ENCODE assay signal across 22 cellular contexts in the genomic region with DNA sequence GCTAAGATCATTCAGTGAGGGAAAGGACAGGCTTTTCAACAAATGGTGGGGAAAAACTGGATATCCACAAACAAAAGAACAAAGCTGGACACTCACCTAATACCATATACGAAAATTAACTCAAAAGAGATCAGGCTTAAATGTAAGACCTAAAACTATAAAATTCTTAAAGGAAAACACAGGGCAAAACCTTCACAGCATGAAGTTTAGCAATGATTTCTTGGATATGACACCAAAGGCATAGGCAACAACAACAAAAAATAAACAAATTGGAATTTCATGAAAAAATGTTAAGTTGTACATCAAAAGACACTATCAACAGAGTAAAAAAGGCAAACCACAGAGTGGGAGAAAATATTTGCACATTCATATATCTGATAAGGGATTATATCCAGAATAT. TPM values are rescaled to one million over a fixed set of nuclear protein-coding genes. Genes with fewer than 3 reads are reported as not detected.
DNase-seq lines count a peak whose midpoint lies in the region; ATAC-seq, FAIRE-seq and TF ChIP-seq lines count a peak whose summit lies in the region.
"Had no signal": no experiment of that assay in that cellular context is flagged by ENCODE, and none has a peak within 500 bp of the region (broad histone marks: within the 10 kb centered on the region; RNA-seq: fewer than 3 reads in every experiment).

No MANE protein-coding gene starts in this region.

- H3K79me2 ChIP-seq in HepG2 (ENCODE audit: insufficient read depth, low read length) = peaks cover 21% of the 10 kb centered on the region

- H2AFZ ChIP-seq in HepG2 (ENCODE audit: low read length) = no peak overlapping the region
- H2AFZ ChIP-seq: GM23248 had no signal

- H4K20me1 ChIP-seq in HepG2 (ENCODE audit: insufficient read depth, low read length) = 0 out of 2 replicates have a peak, but pooled peaks cover 3% of the 10 kb centered on the region

- peaks cover 26% of the 10 kb centered on the region for H3K9me3 ChIP-seq in HepG2 (ENCODE audit: low read length)
- peaks cover 0 to 7% (median 2%) of the 10 kb centered on the region in 4 donors for H3K9me3 ChIP-seq in right lobe of liver
- H3K9me3 ChIP-seq in HEK293 (ENCODE audit: control insufficient read depth, insufficient read depth, low read depth, low read length) = no peaks in the 10 kb centered on the region; the same call in 1 of the 2 replicates
- H3K9me3 ChIP-seq in Panc1 (ENCODE audit: control insufficient read depth, insufficient read depth, low read depth, low read length) = peaks cover 12% of the 10 kb centered on the region; the same call in 1 of the 2 replicates

- H3K9me3 Mint-ChIP-seq in stimulated activated naive B cell treated with anti-CD40 and anti-IgM and Interleukin-4, amounts not matched to agents 10 μg/mL and 1 μg/mL and 100 μg/mL, for 72 hours = peaks cover 6 to 8% of the 10 kb centered on the region in 2 donors

- BruUV-seq in HepG2 (replicated peaks; lab: Mats Ljungman, UMichigan) (no TSS peak), Panc1 (replicated peaks; lab: Mats Ljungman, UMichigan) (TSS peak; percentile 20)

- H3K4me3 Mint-ChIP-seq in stimulated activated naive B cell treated with anti-CD40 and anti-IgM and Interleukin-4, amounts not matched to agents 10 μg/mL and 1 μg/mL and 100 μg/mL, for 72 hours = no peak overlapping the region
- H3K4me3 Mint-ChIP-seq: B cell; CD14-positive monocyte; CD4-positive, alpha-beta T cell; H9 had no signal

- no peak overlapping the region for H3K9ac ChIP-seq in HepG2 (ENCODE audit: insufficient read depth, low read depth, low read length)
- H3K9ac ChIP-seq: BLaER1 treated with 17β-estradiol and CSF1 and Interleukin-3, amounts not matched to agents 10 nM and 100 nM; GM23248 had no signal

- H3K4me3 ChIP-seq in HepG2 (replicated peaks in 1 of 3; ENCODE audit: insufficient read depth in 1 of 3, low read depth in 2 of 3, low read length in 3 of 3) = no peak overlapping the region
- H3K4me3 ChIP-seq in right lobe of liver = no peak overlapping the region
- H3K4me3 ChIP-seq in HEK293 (ENCODE audit: low read depth, low read length) = no peak overlapping the region
- H3K4me3 ChIP-seq in Panc1 (ENCODE audit: low read depth in 2 of 2, low read length in 2 of 2) = no peak overlapping the region
- H3K4me3 ChIP-seq: GM23248 had no signal

- H3K27ac Mint-ChIP-seq in stimulated activated naive B cell treated with anti-CD40 and anti-IgM and Interleukin-4, amounts not matched to agents 10 μg/mL and 1 μg/mL and 100 μg/mL, for 72 hours = peak overlapping the region; percentile 25
- H3K27ac Mint-ChIP-seq: B cell; CD14-positive monocyte; CD4-positive, alpha-beta T cell; H9 had no signal

- no peak for ATAC-seq in HepG2
- ATAC-seq in right lobe of liver = no peak
- no peak for ATAC-seq in Panc1
- ATAC-seq in stimulated activated naive B cell treated with anti-CD40 and anti-IgM and Interleukin-4, amounts not matched to agents 10 μg/mL and 1 μg/mL and 100 μg/mL, for 72 hours (replicated peaks) = no peak

- TF ChIP-seq EP300 in HepG2 (IDR thresholded peaks at IDR 0.05; ENCODE audit: low read depth in 2 of 2, low read length in 2 of 2) (no peak), HepG2 (CRISPR knock-in tag; IDR thresholded peaks at IDR 0.05; ENCODE audit: borderline replicate concordance) (no peak)

- peaks cover 9% of the 10 kb centered on the region for H3K4me1 ChIP-seq in HepG2 (ENCODE audit: insufficient read depth, low read length)
- H3K4me1 ChIP-seq in right lobe of liver = no peaks in the 10 kb centered on the region
- peaks cover 5% of the 10 kb centered on the region; the same call in 1 of the 2 replicates for H3K4me1 ChIP-seq in HEK293 (ENCODE audit: control insufficient read depth, insufficient read depth, low read length)
- H3K4me1 ChIP-seq in Panc1 (ENCODE audit: control insufficient read depth, insufficient read depth, low read length) = no peaks in the 10 kb centered on the region; the same call in 1 of the 2 replicates

- 100% methylated on average over 1 of the region's 1 CpG for WGBS in HepG2 (ENCODE audit: low lambda C conversion rate)
- WGBS in right lobe of liver (ENCODE audit: insufficient coverage, low coverage, low lambda C conversion rate, missing lambda C conversion rate) = 100% methylated on average over 1 of the region's 1 CpG

- POLR2A ChIA-PET in HepG2 (lab: Yijun Ruan, JAX) (no interaction called here), HEK293 (lab: Yijun Ruan, JAX) (no interaction called here), Panc1 (lab: Charles Lee) (no interaction called here)

- FAIRE-seq in HepG2 (lab: Jason Lieb, UNC) = no peak
- no peak for FAIRE-seq in H54 (lab: Jason Lieb, UNC)
- FAIRE-seq in urothelium cell line (lab: Jason Lieb, UNC) = no peak
- FAIRE-seq: A204.1, G401.6, H1 had no signal

- H3K27me3 ChIP-seq in HepG2 (ENCODE audit: control insufficient read depth in 1 of 2, insufficient read depth in 2 of 2, low read length in 2 of 2) (no peaks in the 10 kb centered on the region), right lobe of liver (no peaks in the 10 kb centered on the region), Panc1 (ENCODE audit: control insufficient read depth, insufficient read depth, low read length) (no peaks in the 10 kb centered on the region)
- H3K27me3 ChIP-seq: BLaER1 treated with 17β-estradiol and CSF1 and Interleukin-3, amounts not matched to agents 10 nM and 100 nM had no signal

- H3K36me3 ChIP-seq in HepG2 (replicated peaks in 1 of 2; ENCODE audit: control insufficient read depth in 1 of 2, insufficient read depth in 2 of 2, low read length in 2 of 2) (peaks cover 8 to 27% of the 10 kb centered on the region in 2 experiments; a peak in 3 of 5 replicates), right lobe of liver (peaks cover 0 to 6% (median 0%) of the 10 kb centered on the region in 4 donors), HEK293 (ENCODE audit: control insufficient read depth in 2 of 2, insufficient read depth in 1 of 2, low read length in 2 of 2) (peaks cover 12 to 25% of the 10 kb centered on the region in 2 experiments), Panc1 (ENCODE audit: control insufficient read depth, insufficient read depth, low read length) (no peaks in the 10 kb centered on the region)

- CTCF ChIA-PET in HepG2 (lab: Yijun Ruan, JAX; ENCODE audit: low intra/inter-chr PET ratio, low total read pairs) = no interaction called here
- CTCF ChIA-PET in HEK293 (lab: Yijun Ruan, JAX) = interaction anchor here (1.1 kb wide), 1 partner anchor 15 kb away, joined by 4 read pairs; no protein-coding TSS in a partner anchor
- CTCF ChIA-PET in Panc1 (lab: Charles Lee) = no interaction called here

- TF ChIP-seq CTCF in HepG2 (CRISPR knock-in tag; IDR thresholded peaks at IDR 0.05) = no peak
- no peak for TF ChIP-seq CTCF in right lobe of liver (IDR thresholded peaks at IDR 0.05)
- no peak for TF ChIP-seq CTCF in HEK293 (tag by site-specific recombination; IDR thresholded peaks at IDR 0.05)
- no peak for TF ChIP-seq CTCF in Panc1 (IDR thresholded peaks at IDR 0.05)

- H3K27ac ChIP-seq in HepG2 (ENCODE audit: extremely low read length, insufficient read depth, low read length) (no peak overlapping the region), right lobe of liver (no peak overlapping the region), HEK293 (ENCODE audit: extremely low read depth, low read depth, low read length) (no peak overlapping the region), Panc1 (ENCODE audit: low read length) (no peak overlapping the region)
- H3K27ac ChIP-seq: 22Rv1; BLaER1 treated with 17β-estradiol and CSF1 and Interleukin-3, amounts not matched to agents 10 nM and 100 nM; GM23248 had no signal

- peaks cover 31 to 34% of the 10 kb centered on the region in 2 donors for H3K36me3 Mint-ChIP-seq in stimulated activated naive B cell treated with anti-CD40 and anti-IgM and Interleukin-4, amounts not matched to agents 10 μg/mL and 1 μg/mL and 100 μg/mL, for 72 hours

- H3K4me1 Mint-ChIP-seq in stimulated activated naive B cell treated with anti-CD40 and anti-IgM and Interleukin-4, amounts not matched to agents 10 μg/mL and 1 μg/mL and 100 μg/mL, for 72 hours = peaks cover 21 to 34% of the 10 kb centered on the region in 2 donors
- H3K4me1 Mint-ChIP-seq: CD14-positive monocyte had no signal

- no peaks in the 10 kb centered on the region for H3K27me3 Mint-ChIP-seq in stimulated activated naive B cell treated with anti-CD40 and anti-IgM and Interleukin-4, amounts not matched to agents 10 μg/mL and 1 μg/mL and 100 μg/mL, for 72 hours
- H3K27me3 Mint-ChIP-seq: B cell; CD4-positive, alpha-beta T cell had no signal

- intact Hi-C loops in HepG2 (cut with micrococcal nuclease; ENCODE audit: unreplicated experiment) = no loop called here
- intact Hi-C loops in right lobe of liver (cut with DNase I) = no loop called here
- intact Hi-C loops in Panc1 (cut with micrococcal nuclease; ENCODE audit: unreplicated experiment) = no loop called here

- no peak for TF ChIP-seq POLR2A in HepG2 (IDR thresholded peaks at IDR 0.05; ENCODE audit: insufficient read depth in 1 of 2, low read depth in 2 of 2, low read length in 2 of 2)
- TF ChIP-seq POLR2A in right lobe of liver (IDR thresholded peaks at IDR 0.05) = no peak
- no peak for TF ChIP-seq POLR2A in H54 (IDR thresholded peaks at IDR 0.05; ENCODE audit: low read depth, low read length)

- H3K4me2 ChIP-seq in HepG2 (ENCODE audit: low read depth, low read length) = no peak overlapping the region
- H3K4me2 ChIP-seq: BLaER1 treated with 17β-estradiol and CSF1 and Interleukin-3, amounts not matched to agents 10 nM and 100 nM had no signal

- in situ Hi-C loops in HepG2 (cut with HindIII; ENCODE audit: extremely low pct_ligation_motif_present, low pct_unique_long_range_greater_than_20kb) = no loop called here
- in situ Hi-C loops in Panc1 (cut with HindIII; ENCODE audit: low pct_unique_long_range_greater_than_20kb, low sequenced_read_pairs) = no loop called here

- DNase-seq in HepG2 (ENCODE audit: low spot score) (no peak), right lobe of liver (no peak), Panc1 (ENCODE audit: low read depth, low spot score) (no peak), NCI-H1048 (lab: John Stamatoyannopoulos, UW) (no peak), H54 (ENCODE audit: insufficient read length, low spot score) (no peak), urothelium cell line (ENCODE audit: low spot score) (no peak)
- no peak for DNase-seq in stimulated activated naive B cell treated with anti-CD40 and anti-IgM and Interleukin-4, amounts not matched to agents 10 μg/mL and 1 μg/mL and 100 μg/mL, for 72 hours
- DNase-seq: Calu3; CD4-positive, alpha-beta T cell; COR-L47; DMS153; DND-41; GM23248; H9 had no signal

- TF ChIP-seq RAD21 in HepG2 (CRISPR knock-in tag; IDR thresholded peaks at IDR 0.05) = no peak

RNA-seq across cellular contexts. Expression of gene PIAS2, which starts 28.3 kb away (rescaled TPM):
- total RNA-seq in HepG2 (2016; rRNA removed; fragmentation: Illumina TruSeq; extraction: Trizol) (12.1 and 12.2 TPM in 2 replicates), right lobe of liver (10 to 100 TPM in 5 of 6 experiments, 1 to 10 TPM in 1; 8.3 to 21.8 (median 13.3) TPM), Panc1 (2021; ENCODE audit: unreplicated experiment) (30.6 TPM)
- 21.1 and 21.8 TPM in 2 replicates for total RNA-seq in HepG2 (2016; cell fraction: cytosol; rRNA removed; fragmentation: Illumina TruSeq; extraction: Trizol; ENCODE audit: low read depth)
- total RNA-seq in HepG2 (2016; cell fraction: insoluble cytoplasmic fraction; rRNA removed; fragmentation: Illumina TruSeq; extraction: Trizol) = 10.0 and 12.5 TPM in 2 replicates
- total RNA-seq in HepG2 (2016; cell fraction: membrane; rRNA removed; fragmentation: Illumina TruSeq; extraction: Trizol) = 15.9 and 20.3 TPM in 2 replicates
- total RNA-seq in HepG2 (2016; cell fraction: nucleus; rRNA removed; fragmentation: Illumina TruSeq; extraction: Trizol) = 23.1 and 23.2 TPM in 2 replicates
- 9.7 and 12.7 TPM in 2 replicates for polyA plus RNA-seq in HepG2 (2011; rRNA removed)
- polyA plus RNA-seq in HepG2 (2011; cell fraction: cytosol; rRNA removed) = 6.0 and 6.5 TPM in 2 replicates
- polyA plus RNA-seq in HepG2 (2011; cell fraction: nucleus; rRNA removed) = 19.3 and 20.3 TPM in 2 replicates
- polyA plus RNA-seq in HepG2 (2012) = 6.3 and 11.8 TPM in 2 replicates
- polyA plus RNA-seq in HepG2 (2016; cell fraction: cytosol; fragmentation: Illumina TruSeq; extraction: Trizol; ENCODE audit: low read depth) = 4.7 and 5.8 TPM in 2 replicates
- 9.0 and 11.6 TPM in 2 replicates for polyA plus RNA-seq in HepG2 (2016; cell fraction: insoluble cytoplasmic fraction; fragmentation: Illumina TruSeq; extraction: Trizol; ENCODE audit: low read depth)
- 9.3 and 11.1 TPM in 2 replicates for polyA plus RNA-seq in HepG2 (2016; cell fraction: membrane; fragmentation: Illumina TruSeq; extraction: Trizol; ENCODE audit: low read depth)
- 10.0 and 12.3 TPM in 2 replicates for polyA plus RNA-seq in HepG2 (2016; cell fraction: nucleus; fragmentation: Illumina TruSeq; extraction: Trizol; ENCODE audit: insufficient read depth, low read depth)
- polyA minus RNA-seq in HepG2 (2011; rRNA and poly(A)+ RNA removed; ENCODE audit: low replicate concordance) = 19.2 and 24.1 TPM in 2 replicates
- polyA minus RNA-seq in HepG2 (2011; cell fraction: cytosol; rRNA and poly(A)+ RNA removed) = 6.9 and 7.9 TPM in 2 replicates
- polyA minus RNA-seq in HepG2 (2011; cell fraction: nucleus; rRNA and poly(A)+ RNA removed) = 106 and 144 TPM in 2 replicates
- 10.5 TPM for polyA plus RNA-seq in Panc1 (2012; ENCODE audit: insufficient read length)

RNA-seq across cellular contexts. Expression of gene KATNAL2, which starts 28.4 kb away (rescaled TPM):
- not detected in 2 replicates for total RNA-seq in HepG2 (2016; rRNA removed; fragmentation: Illumina TruSeq; extraction: Trizol)
- total RNA-seq in HepG2 (2016; cell fraction: cytosol; rRNA removed; fragmentation: Illumina TruSeq; extraction: Trizol; ENCODE audit: low read depth) = not detected in 2 replicates
- not detected in 2 replicates for total RNA-seq in HepG2 (2016; cell fraction: insoluble cytoplasmic fraction; rRNA removed; fragmentation: Illumina TruSeq; extraction: Trizol)
- 0.17 TPM in 1 of 2 replicates, not detected in the other for total RNA-seq in HepG2 (2016; cell fraction: membrane; rRNA removed; fragmentation: Illumina TruSeq; extraction: Trizol)
- total RNA-seq in HepG2 (2016; cell fraction: nucleus; rRNA removed; fragmentation: Illumina TruSeq; extraction: Trizol) = not detected in 2 replicates
- not detected in 2 replicates for polyA plus RNA-seq in HepG2 (2011; rRNA removed)
- polyA plus RNA-seq in HepG2 (2011; cell fraction: cytosol; rRNA removed) = not detected in 2 replicates
- polyA plus RNA-seq in HepG2 (2011; cell fraction: nucleus; rRNA removed) = not detected in 2 replicates
- polyA plus RNA-seq in HepG2 (2012) = 0.53 and 0.59 TPM in 2 replicates
- polyA plus RNA-seq in HepG2 (2016; cell fraction: cytosol; fragmentation: Illumina TruSeq; extraction: Trizol; ENCODE audit: low read depth) = not detected in 2 replicates
- not detected in 2 replicates for polyA plus RNA-seq in HepG2 (2016; cell fraction: insoluble cytoplasmic fraction; fragmentation: Illumina TruSeq; extraction: Trizol; ENCODE audit: low read depth)
- 0.11 TPM in 1 of 2 replicates, not detected in the other for polyA plus RNA-seq in HepG2 (2016; cell fraction: membrane; fragmentation: Illumina TruSeq; extraction: Trizol; ENCODE audit: low read depth)
- polyA plus RNA-seq in HepG2 (2016; cell fraction: nucleus; fragmentation: Illumina TruSeq; extraction: Trizol; ENCODE audit: insufficient read depth, low read depth) = not detected in 2 replicates
- polyA minus RNA-seq in HepG2 (2011; rRNA and poly(A)+ RNA removed; ENCODE audit: low replicate concordance) = 2.1 TPM in 1 of 2 replicates, not detected in the other
- not detected in 2 replicates for polyA minus RNA-seq in HepG2 (2011; cell fraction: cytosol; rRNA and poly(A)+ RNA removed)
- polyA minus RNA-seq in HepG2 (2011; cell fraction: nucleus; rRNA and poly(A)+ RNA removed) = not detected in 2 replicates
- total RNA-seq in right lobe of liver = 1 to 10 TPM; 1.2 to 5.1 (median 2.7) TPM
- 2.6 TPM for total RNA-seq in Panc1 (2021; ENCODE audit: unreplicated experiment)
- polyA plus RNA-seq in Panc1 (2012; ENCODE audit: insufficient read length) = 2.4 TPM
